Comparison of ENCODE assay signal across 13 cellular contexts in the genomic region with DNA sequence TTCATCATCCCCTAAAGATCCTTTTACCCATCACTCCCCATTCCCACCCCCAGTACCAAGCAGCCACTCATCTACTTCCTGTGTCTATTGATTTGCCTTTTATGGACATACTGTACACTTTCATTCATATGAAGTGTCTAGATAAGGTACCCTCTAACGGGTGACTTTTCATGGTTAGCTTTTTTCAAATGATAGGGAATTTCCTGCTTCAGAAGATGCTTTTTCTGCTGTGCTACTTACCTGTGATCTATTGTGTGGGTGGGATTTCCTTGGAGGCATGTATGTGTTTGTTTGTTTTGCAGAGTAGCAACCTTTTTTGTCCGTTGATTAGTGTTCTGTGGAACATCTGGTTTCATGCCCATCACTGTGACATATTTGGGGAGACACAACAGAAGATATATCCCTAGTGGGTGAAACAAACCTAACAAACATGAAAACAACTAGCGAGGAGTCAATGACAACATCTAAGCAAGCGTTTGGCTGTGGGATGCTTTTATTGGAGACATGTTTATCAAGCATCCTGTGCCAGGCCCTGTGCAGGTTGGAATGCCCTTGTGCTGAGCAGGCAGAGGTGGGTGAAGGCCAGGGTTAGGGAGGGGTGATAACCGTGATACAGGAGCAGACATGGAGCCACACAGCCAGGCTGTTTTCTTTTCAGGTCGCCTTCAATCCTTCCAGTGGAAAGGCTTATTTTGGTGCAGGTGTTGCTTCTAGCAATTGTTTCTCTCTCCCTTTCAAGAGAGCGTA. TPM values are rescaled to one million over a fixed set of nuclear protein-coding genes. Genes with fewer than 3 reads are reported as not detected.
A peak's percentile ranks its signal among the peaks of the same experiment; 100 is the strongest.
DNase-seq lines count a peak whose midpoint lies in the region; ATAC-seq, FAIRE-seq and TF ChIP-seq lines count a peak whose summit lies in the region.
"Had no signal": no experiment of that assay in that cellular context is flagged by ENCODE, and none has a peak within 500 bp of the region (broad histone marks: within the 10 kb centered on the region; RNA-seq: fewer than 3 reads in every experiment).

No MANE protein-coding gene starts in this region.

- POLR2A ChIA-PET in K562 (lab: Yijun Ruan, JAX): interaction anchor here (0.8 to 1.8 kb wide), 7 partner anchors 9 to 128 kb away, joined by 3 to 5 read pairs (median 3); a partner anchor contains a TSS

- H3K9ac ChIP-seq in BLaER1: 0 out of 2 replicates have a peak overlapping the region, but pooled peaks have one; percentile 35
- no peak overlapping the region for H3K9ac ChIP-seq in K562 (ENCODE audit: insufficient read depth in 1 of 2, low read depth in 2 of 2, low read length in 2 of 2)
- H3K9ac ChIP-seq: BLaER1 treated with 17β-estradiol and CSF1 and Interleukin-3, amounts not matched to agents 10 nM and 100 nM had no signal

- WGBS in K562 (ENCODE audit: insufficient coverage, low coverage, missing lambda C conversion rate): 38% methylated on average over 7 of the region's 7 CpGs
- WGBS in small intestine, 3 donors: 53 to 66% (median 54%) methylated on average over 7 of the region's 7 CpGs

- FAIRE-seq in K562 (lab: Jason Lieb, UNC) (no peak), small intestine (lab: Jason Lieb, UNC) (no peak)
- FAIRE-seq: bronchial epithelial cell had no signal

- intact Hi-C loops in K562 (cut with micrococcal nuclease): no loop called here

- no peak for TF ChIP-seq EP300 in K562 (IDR thresholded peaks at IDR 0.05; ENCODE audit: low read length)

- H3K9me3 ChIP-seq in BLaER1 (no peaks in the 10 kb centered on the region), K562 (replicated peaks; ENCODE audit: control insufficient read depth, insufficient read depth, low read depth, low read length) (no peaks in the 10 kb centered on the region), small intestine (ENCODE audit: control insufficient read depth, low read depth) (no peaks in the 10 kb centered on the region)
- H3K9me3 ChIP-seq: BLaER1 treated with 17β-estradiol and CSF1 and Interleukin-3, amounts not matched to agents 10 nM and 100 nM; heart right ventricle; prostate gland; testis had no signal

- in situ Hi-C loops in K562 (cut with MboI): no loop called here

- CTCF ChIA-PET in K562 (lab: Yijun Ruan, JAX; ENCODE audit: low intra/inter-chr PET ratio): no interaction called here

- no peaks in the 10 kb centered on the region for H3K9me1 ChIP-seq in K562 (ENCODE audit: control insufficient read depth, insufficient read depth, low read length)

- no peak overlapping the region for H3K27ac ChIP-seq in BLaER1
- no peak overlapping the region for H3K27ac ChIP-seq in K562 (ENCODE audit: extremely low read depth, low read depth, low read length)
- H3K27ac ChIP-seq in small intestine (ENCODE audit: low read depth in 1 of 2, low read length in 1 of 2): no peak overlapping the region
- H3K27ac ChIP-seq: BLaER1 treated with 17β-estradiol and CSF1 and Interleukin-3, amounts not matched to agents 10 nM and 100 nM; prostate gland; testis had no signal

- H3K4me1 ChIP-seq in BLaER1 (peaks cover 91% of the 10 kb centered on the region), K562 (replicated peaks in 1 of 2; ENCODE audit: control insufficient read depth in 2 of 2, insufficient read depth in 2 of 2, low read length in 2 of 2) (peaks cover 7 to 10% of the 10 kb centered on the region in 2 experiments; a peak in 3 of 5 replicates), small intestine (ENCODE audit: control insufficient read depth in 2 of 2, insufficient read depth in 1 of 2, low read depth in 1 of 2, low read length in 1 of 2) (peaks cover 0 to 2% of the 10 kb centered on the region in 2 donors)

- TF ChIP-seq RAD21 in K562 (CRISPR knock-in tag; conservative IDR thresholded peaks at IDR 0.05 in 1 of 2, IDR thresholded peaks at IDR 0.05 in 1 of 2): no peak

- no peaks in the 10 kb centered on the region for H3K79me2 ChIP-seq in K562 (ENCODE audit: control insufficient read depth, insufficient read depth, low read length)

- peaks cover 98% of the 10 kb centered on the region for H4K20me1 ChIP-seq in BLaER1
- H4K20me1 ChIP-seq in K562 (replicated peaks; ENCODE audit: control insufficient read depth, insufficient read depth, low read length): no peaks in the 10 kb centered on the region

- ATAC-seq in K562: 0 out of 3 replicates have a peak, but pooled peaks have one; percentile 37
- no peak for ATAC-seq in HG03108 (IDR thresholded peaks at IDR 0.05; ENCODE audit: unreplicated experiment)
- no peak for ATAC-seq in HG03439 (IDR thresholded peaks at IDR 0.05; ENCODE audit: unreplicated experiment)
- ATAC-seq: heart right ventricle had no signal

- peak; percentile 73 for DNase-seq in Jurkat, Clone E6-1 (ENCODE audit: low read depth, low spot score)
- DNase-seq in K562 (ENCODE audit: extremely low read depth in 1 of 4, low spot score in 3 of 4) (peak in 1 of 4 experiments; percentile 23), small intestine (no peak)
- DNase-seq: heart right ventricle, NCI-H146, testis had no signal

- H3K27me3 ChIP-seq in BLaER1 (no peaks in the 10 kb centered on the region), K562 (ENCODE audit: control insufficient read depth in 2 of 2, insufficient read depth in 2 of 2, low read length in 2 of 2) (no peaks in the 10 kb centered on the region), small intestine (ENCODE audit: control insufficient read depth in 2 of 2, insufficient read depth in 2 of 2, low read length in 2 of 2) (no peaks in the 10 kb centered on the region)
- H3K27me3 ChIP-seq: BLaER1 treated with 17β-estradiol and CSF1 and Interleukin-3, amounts not matched to agents 10 nM and 100 nM; heart right ventricle; testis had no signal

- no TSS peak for BruUV-seq in K562 (replicated peaks; lab: Mats Ljungman, UMichigan)

- no peak for TF ChIP-seq CTCF in K562 (IDR thresholded peaks at IDR 0.05 in 2 of 3, conservative IDR thresholded peaks at IDR 0.05 in 1 of 3; ENCODE audit: insufficient read depth in 2 of 3, low read depth in 1 of 3, low read length in 3 of 3)

- H3K4me2 ChIP-seq in BLaER1 (peak overlapping the region; percentile 16; the same call in 1 of the 2 replicates), K562 (ENCODE audit: insufficient read depth, low read length) (no peak overlapping the region)

- H3K36me3 ChIP-seq in BLaER1 (peaks cover 61% of the 10 kb centered on the region), K562 (ENCODE audit: control insufficient read depth, insufficient read depth, low read length) (no peaks in the 10 kb centered on the region), small intestine (ENCODE audit: control insufficient read depth in 2 of 2, insufficient read depth in 2 of 2, low read length in 2 of 2) (peaks cover 3 to 4% of the 10 kb centered on the region in 2 donors)
- H3K36me3 ChIP-seq: heart right ventricle, prostate gland had no signal

- H3K4me3 ChIP-seq in BLaER1 (no peak overlapping the region), K562 (no peak overlapping the region), small intestine (ENCODE audit: low read depth in 1 of 2, low read length in 2 of 2) (no peak overlapping the region)
- H3K4me3 ChIP-seq in Jurkat, Clone E6-1 (ENCODE audit: low read length): no peak overlapping the region
- H3K4me3 ChIP-seq: BLaER1 treated with 17β-estradiol and CSF1 and Interleukin-3, amounts not matched to agents 10 nM and 100 nM; heart right ventricle; prostate gland; testis had no signal

- peak overlapping the region; percentile 60 for H2AFZ ChIP-seq in K562 (ENCODE audit: low read depth, low read length)

- no peak for TF ChIP-seq POLR2A in K562 (conservative IDR thresholded peaks at IDR 0.05)

RNA-seq across cellular contexts. Expression of a gene that starts 17.6 kb away (rescaled TPM):
- 160 TPM for polyA plus RNA-seq in Jurkat, Clone E6-1 (2012; ENCODE audit: insufficient read depth, insufficient read length)
- total RNA-seq in K562 (2011; cell fraction: chromatin; rRNA removed; ENCODE audit: low replicate concordance): 0.49 and 2.1 TPM in 2 replicates
- 1.7 and 3.2 TPM in 2 replicates for total RNA-seq in K562 (2011; cell fraction: nucleolus; rRNA removed)
- 0.73 and 4.7 TPM in 2 replicates for total RNA-seq in K562 (2011; cell fraction: nucleoplasm; rRNA removed)
- total RNA-seq in K562 (2014; rRNA removed): 1.0 and 3.5 TPM in 2 replicates
- 0.38 and 0.84 TPM in 2 replicates for total RNA-seq in K562 (2014; rRNA removed; fragmentation: Illumina TruSeq; extraction: Trizol)
- total RNA-seq in K562 (2015; rRNA removed; fragmentation: Illumina TruSeq; extraction: Trizol): 0.65 and 1.4 TPM in 2 replicates
- 1.9 and 2.1 TPM in 2 replicates for total RNA-seq in K562 (2021)
- polyA plus RNA-seq in K562 (2011; rRNA removed): 4.5 and 4.6 TPM in 2 replicates
- 3.5 and 6.8 TPM in 2 replicates for polyA plus RNA-seq in K562 (2011; cell fraction: cytosol; rRNA removed)
- 3.8 and 4.9 TPM in 2 replicates for polyA plus RNA-seq in K562 (2011; cell fraction: nucleus; rRNA removed)
- 0.69 and 1.3 TPM in 2 replicates for polyA plus RNA-seq in K562 (2012)
- 3.6 and 4.4 TPM in 2 replicates for polyA plus RNA-seq in K562 (2014; fragmentation: Illumina TruSeq; extraction: Trizol)
- 1 to 10 TPM; 3.4 to 4.1 TPM for polyA plus RNA-seq in K562 (2014; fragmentation: Nextera tagmentation; extraction: Ambion mirVana)
- 0.93 and 1.6 TPM in 2 replicates for polyA plus RNA-seq in K562 (2014; rRNA removed)
- polyA minus RNA-seq in K562 (2011; rRNA and poly(A)+ RNA removed): 1.9 and 3.0 TPM in 2 replicates
- polyA minus RNA-seq in K562 (2011; cell fraction: cytosol; rRNA and poly(A)+ RNA removed): 4.6 TPM in 1 of 2 replicates, not detected in the other
- 0.40 and 2.0 TPM in 2 replicates for polyA minus RNA-seq in K562 (2011; cell fraction: nucleus; rRNA and poly(A)+ RNA removed)
- 100 to 1,000 TPM; 263 to 434 (median 414) TPM for polyA plus RNA-seq in small intestine

RNA-seq across cellular contexts. Expression of a gene that starts 22.1 kb away (rescaled TPM):
- polyA plus RNA-seq in Jurkat, Clone E6-1 (2012; ENCODE audit: insufficient read depth, insufficient read length): not detected
- total RNA-seq in K562 (2011; cell fraction: chromatin; rRNA removed; ENCODE audit: low replicate concordance): not detected in 2 replicates
- not detected in 2 replicates for total RNA-seq in K562 (2011; cell fraction: nucleolus; rRNA removed)
- not detected in 2 replicates for total RNA-seq in K562 (2011; cell fraction: nucleoplasm; rRNA removed)
- total RNA-seq in K562 (2014; rRNA removed): not detected in 2 replicates
- total RNA-seq in K562 (2014; rRNA removed; fragmentation: Illumina TruSeq; extraction: Trizol): not detected in 2 replicates
- total RNA-seq in K562 (2015; rRNA removed; fragmentation: Illumina TruSeq; extraction: Trizol): not detected in 2 replicates
- total RNA-seq in K562 (2021): not detected in 2 replicates
- polyA plus RNA-seq in K562 (2011; rRNA removed): not detected in 2 replicates
- 0.57 TPM in 1 of 2 replicates, not detected in the other for polyA plus RNA-seq in K562 (2011; cell fraction: cytosol; rRNA removed)
- not detected in 2 replicates for polyA plus RNA-seq in K562 (2011; cell fraction: nucleus; rRNA removed)
- polyA plus RNA-seq in K562 (2012): 0.29 TPM in 1 of 2 replicates, not detected in the other
- polyA plus RNA-seq in K562 (2014; fragmentation: Illumina TruSeq; extraction: Trizol): not detected in 2 replicates
- polyA plus RNA-seq in K562 (2014; fragmentation: Nextera tagmentation; extraction: Ambion mirVana): not detected
- polyA plus RNA-seq in K562 (2014; rRNA removed): 3.2 TPM in 1 of 2 replicates, not detected in the other
- not detected in 2 replicates for polyA minus RNA-seq in K562 (2011; rRNA and poly(A)+ RNA removed)
- not detected in 2 replicates for polyA minus RNA-seq in K562 (2011; cell fraction: cytosol; rRNA and poly(A)+ RNA removed)
- polyA minus RNA-seq in K562 (2011; cell fraction: nucleus; rRNA and poly(A)+ RNA removed): 0.81 TPM in 1 of 2 replicates, not detected in the other
- polyA plus RNA-seq in small intestine: 1,000 to 10,000 TPM in 2 of 3 donors, 100 to 1,000 TPM in 1; 478 to 2,753 (median 1,798) TPM

RNA-seq across cellular contexts. Expression of a gene that starts 25.8 kb away (rescaled TPM):
- polyA plus RNA-seq in Jurkat, Clone E6-1 (2012; ENCODE audit: insufficient read depth, insufficient read length): not detected
- 6.6 and 11.8 TPM in 2 replicates for total RNA-seq in K562 (2011; cell fraction: chromatin; rRNA removed; ENCODE audit: low replicate concordance)
- total RNA-seq in K562 (2011; cell fraction: nucleolus; rRNA removed): 9.3 and 13.7 TPM in 2 replicates
- total RNA-seq in K562 (2011; cell fraction: nucleoplasm; rRNA removed): 11.6 and 12.5 TPM in 2 replicates
- total RNA-seq in K562 (2014; rRNA removed) (60.7 and 74.0 TPM in 2 replicates), K562 (2014; rRNA removed; fragmentation: Illumina TruSeq; extraction: Trizol) (0.80 and 1.7 TPM in 2 replicates), K562 (2015; rRNA removed; fragmentation: Illumina TruSeq; extraction: Trizol) (6.5 and 7.5 TPM in 2 replicates), K562 (2021) (107 TPM in 2 replicates)
- polyA plus RNA-seq in K562 (2011; rRNA removed) (24.7 and 26.4 TPM in 2 replicates), K562 (2014; fragmentation: Illumina TruSeq; extraction: Trizol) (12.1 and 31.5 TPM in 2 replicates), K562 (2014; fragmentation: Nextera tagmentation; extraction: Ambion mirVana) (1 to 10 TPM in 1 of 2 experiments, under 1 TPM in 1; 0.44 to 1.1 TPM), K562 (2014; rRNA removed) (179 and 181 TPM in 2 replicates), small intestine (10 to 100 TPM in 2 of 3 donors, 1 to 10 TPM in 1; 8.7 to 31.8 (median 15.4) TPM)
- 41.0 and 143 TPM in 2 replicates for polyA plus RNA-seq in K562 (2011; cell fraction: cytosol; rRNA removed)
- polyA plus RNA-seq in K562 (2011; cell fraction: nucleus; rRNA removed): 21.3 and 32.8 TPM in 2 replicates
- 67.8 and 104 TPM in 2 replicates for polyA plus RNA-seq in K562 (2012)
- polyA minus RNA-seq in K562 (2011; rRNA and poly(A)+ RNA removed): 1.6 and 1.9 TPM in 2 replicates
- 10.9 and 22.5 TPM in 2 replicates for polyA minus RNA-seq in K562 (2011; cell fraction: cytosol; rRNA and poly(A)+ RNA removed)
- 5.1 and 10.1 TPM in 2 replicates for polyA minus RNA-seq in K562 (2011; cell fraction: nucleus; rRNA and poly(A)+ RNA removed)
- total RNA-seq: HT1080 had no signal

RNA-seq across cellular contexts. Expression of a gene that starts 33.8 kb away (rescaled TPM):
- polyA plus RNA-seq in Jurkat, Clone E6-1 (2012; ENCODE audit: insufficient read depth, insufficient read length): 95.1 TPM
- total RNA-seq in K562 (2011; cell fraction: chromatin; rRNA removed; ENCODE audit: low replicate concordance): 108 and 422 TPM in 2 replicates
- total RNA-seq in K562 (2011; cell fraction: nucleolus; rRNA removed): 844 and 880 TPM in 2 replicates
- 389 and 454 TPM in 2 replicates for total RNA-seq in K562 (2011; cell fraction: nucleoplasm; rRNA removed)
- total RNA-seq in K562 (2014; rRNA removed) (397 and 458 TPM in 2 replicates), K562 (2014; rRNA removed; fragmentation: Illumina TruSeq; extraction: Trizol) (92.4 and 102 TPM in 2 replicates), K562 (2015; rRNA removed; fragmentation: Illumina TruSeq; extraction: Trizol) (213 and 217 TPM in 2 replicates), K562 (2021) (329 and 345 TPM in 2 replicates)
- polyA plus RNA-seq in K562 (2011; rRNA removed) (400 and 618 TPM in 2 replicates), K562 (2014; fragmentation: Illumina TruSeq; extraction: Trizol) (323 and 490 TPM in 2 replicates), K562 (2014; fragmentation: Nextera tagmentation; extraction: Ambion mirVana) (10 to 100 TPM in 1 of 2 experiments, 1 to 10 TPM in 1; 8.5 to 84.7 TPM), K562 (2014; rRNA removed) (586 and 617 TPM in 2 replicates), small intestine (10 to 100 TPM; 13.0 to 73.1 (median 15.4) TPM)
- 1,022 and 1,984 TPM in 2 replicates for polyA plus RNA-seq in K562 (2011; cell fraction: cytosol; rRNA removed)
- 645 and 781 TPM in 2 replicates for polyA plus RNA-seq in K562 (2011; cell fraction: nucleus; rRNA removed)
- polyA plus RNA-seq in K562 (2012): 339 and 566 TPM in 2 replicates
- 79.0 and 123 TPM in 2 replicates for polyA minus RNA-seq in K562 (2011; rRNA and poly(A)+ RNA removed)
- polyA minus RNA-seq in K562 (2011; cell fraction: cytosol; rRNA and poly(A)+ RNA removed): 183 and 249 TPM in 2 replicates
- polyA minus RNA-seq in K562 (2011; cell fraction: nucleus; rRNA and poly(A)+ RNA removed): 64.5 and 82.9 TPM in 2 replicates

RNA-seq across cellular contexts. Expression of a gene that starts 37.7 kb away (rescaled TPM):
- 5.5 TPM for polyA plus RNA-seq in Jurkat, Clone E6-1 (2012; ENCODE audit: insufficient read depth, insufficient read length)
- total RNA-seq in K562 (2011; cell fraction: chromatin; rRNA removed; ENCODE audit: low replicate concordance): 0.18 and 0.90 TPM in 2 replicates
- total RNA-seq in K562 (2011; cell fraction: nucleolus; rRNA removed): 0.17 and 0.92 TPM in 2 replicates
- total RNA-seq in K562 (2011; cell fraction: nucleoplasm; rRNA removed): 0.29 and 1.1 TPM in 2 replicates
- total RNA-seq in K562 (2014; rRNA removed) (0.05 and 0.12 TPM in 2 replicates), K562 (2014; rRNA removed; fragmentation: Illumina TruSeq; extraction: Trizol) (0.06 and 0.15 TPM in 2 replicates), K562 (2015; rRNA removed; fragmentation: Illumina TruSeq; extraction: Trizol) (0.04 and 0.07 TPM in 2 replicates), K562 (2021) (0.18 and 0.31 TPM in 2 replicates)
- polyA plus RNA-seq in K562 (2011; rRNA removed) (0.07 and 0.16 TPM in 2 replicates), K562 (2014; fragmentation: Illumina TruSeq; extraction: Trizol) (0.08 and 0.42 TPM in 2 replicates), K562 (2014; fragmentation: Nextera tagmentation; extraction: Ambion mirVana) (under 1 TPM; 0.24 to 0.27 TPM), K562 (2014; rRNA removed) (0.07 and 0.08 TPM in 2 replicates), small intestine (1 to 10 TPM; 2.7 to 7.5 (median 2.9) TPM)
- 0.07 and 0.25 TPM in 2 replicates for polyA plus RNA-seq in K562 (2011; cell fraction: cytosol; rRNA removed)
- polyA plus RNA-seq in K562 (2011; cell fraction: nucleus; rRNA removed): 0.10 TPM in 2 replicates
- 0.20 and 0.47 TPM in 2 replicates for polyA plus RNA-seq in K562 (2012)
- polyA minus RNA-seq in K562 (2011; rRNA and poly(A)+ RNA removed): 0.07 and 0.09 TPM in 2 replicates
- not detected in 2 replicates for polyA minus RNA-seq in K562 (2011; cell fraction: cytosol; rRNA and poly(A)+ RNA removed)
- polyA minus RNA-seq in K562 (2011; cell fraction: nucleus; rRNA and poly(A)+ RNA removed): under 0.01 and 0.11 TPM in 2 replicates

Comparison
In these comparisons a context has a peak if more than half of its experiments do, and no peak if none do; other contexts are left out.
1. RNA of a gene that starts 17.6 kb away (polyA plus RNA-seq): 263 to 434 TPM in small intestine; 0.69 to 6.8 TPM in K562; every median in the first group is over 10 times any median in the second.
2. RNA of a gene that starts 22.1 kb away (polyA plus RNA-seq): 478 to 2,753 TPM in small intestine; 0.29 to 3.2 TPM in K562; every median in the first group is over 100 times any median in the second.